12 cellular contexts compared by ENCODE assay signal in genomic region chr10:87622290-87623004, GRCh38. TPM values are rescaled to one million over a fixed set of nuclear protein-coding genes. Genes with fewer than 3 reads are reported as not detected.
A peak's percentile ranks its signal among the peaks of the same experiment; 100 is the strongest.
DNase-seq lines count a peak whose midpoint lies in the region; ATAC-seq and TF ChIP-seq lines count a peak whose summit lies in the region.
"Had no signal": no experiment of that assay in that cellular context is flagged by ENCODE, and none has a peak within 500 bp of the region (broad histone marks: within the 10 kb centered on the region; RNA-seq: fewer than 3 reads in every experiment).

No MANE protein-coding gene starts in this region.

- H3K27ac ChIP-seq in osteoblast (ENCODE audit: low read depth, low read length) = no peak overlapping the region

- H3K79me2 ChIP-seq in osteoblast (ENCODE audit: insufficient read depth, low read length) = no peaks in the 10 kb centered on the region

- H3K4me3 ChIP-seq in epithelial cell of esophagus (ENCODE audit: low read length) = no peak overlapping the region
- H3K4me3 ChIP-seq in osteoblast (ENCODE audit: insufficient read depth, low read length) = no peak overlapping the region

- H3K9me3 ChIP-seq in osteoblast (ENCODE audit: low read depth, low read length) = no peaks in the 10 kb centered on the region

- H3K4me2 ChIP-seq in osteoblast (ENCODE audit: insufficient read depth, low read length) = no peak overlapping the region

- H3K36me3 ChIP-seq in osteoblast (ENCODE audit: insufficient read depth, low read length) = no peaks in the 10 kb centered on the region

- no peak overlapping the region for H2AFZ ChIP-seq in osteoblast (ENCODE audit: low read length)

- H3K27me3 ChIP-seq in osteoblast (ENCODE audit: insufficient read depth, low read length) = peaks cover 2% of the 10 kb centered on the region

- peaks cover 7% of the 10 kb centered on the region for H3K4me1 ChIP-seq in osteoblast (ENCODE audit: insufficient read depth, low read length)

- no peaks in the 10 kb centered on the region for H4K20me1 ChIP-seq in osteoblast (ENCODE audit: insufficient read depth, low read length)

- DNase-seq in DMS53 treated with DMSO at 0.1 percent for 48 hours (lab: John Stamatoyannopoulos, UW; ENCODE audit: unreplicated experiment) (peak; percentile 36), epithelial cell of esophagus (ENCODE audit: low read depth) (peak; percentile 61), RPMI8226 (no peak), osteoblast (ENCODE audit: insufficient read length, low spot score, missing footprints) (no peak)
- DNase-seq: activated naive CD4-positive, alpha-beta T cell; dermis blood vessel endothelial cell; hippocampal formation; NCI-H524 treated with DMSO at 0.1 percent for 48 hours had no signal

- ATAC-seq in GM19463 (IDR thresholded peaks at IDR 0.05; ENCODE audit: unreplicated experiment) (peak; percentile 48), HG03432 (IDR thresholded peaks at IDR 0.05; ENCODE audit: unreplicated experiment) (peak; percentile 72), HG03460 (IDR thresholded peaks at IDR 0.05; ENCODE audit: unreplicated experiment) (no peak), GM21737 (IDR thresholded peaks at IDR 0.05; ENCODE audit: unreplicated experiment) (no peak)

- no peak for TF ChIP-seq CTCF in epithelial cell of esophagus (IDR thresholded peaks at IDR 0.05; ENCODE audit: insufficient read depth, low read depth, low read length, missing control alignments)
- TF ChIP-seq CTCF in osteoblast (IDR thresholded peaks at IDR 0.05; ENCODE audit: extremely low read depth, low read depth, low read length) = no peak

RNA-seq across cellular contexts. Expression of gene PAPSS2, which starts 37.2 kb away (rescaled TPM):
- total RNA-seq in osteoblast = 70.1 and 81.8 TPM in 2 replicates

Comparison
In these comparisons a context has a peak if more than half of its experiments do, and no peak if none do; other contexts are left out.
1. DNase-seq: peak in DMS53 treated with DMSO at 0.1 percent for 48 hours (single experiment) and epithelial cell of esophagus (single experiment); none in RPMI8226 (single experiment) and osteoblast (single experiment).
2. ATAC-seq: peak in GM19463 (single experiment) and HG03432 (single experiment); none in HG03460 (single experiment) and GM21737 (single experiment).